In the genomic region with DNA sequence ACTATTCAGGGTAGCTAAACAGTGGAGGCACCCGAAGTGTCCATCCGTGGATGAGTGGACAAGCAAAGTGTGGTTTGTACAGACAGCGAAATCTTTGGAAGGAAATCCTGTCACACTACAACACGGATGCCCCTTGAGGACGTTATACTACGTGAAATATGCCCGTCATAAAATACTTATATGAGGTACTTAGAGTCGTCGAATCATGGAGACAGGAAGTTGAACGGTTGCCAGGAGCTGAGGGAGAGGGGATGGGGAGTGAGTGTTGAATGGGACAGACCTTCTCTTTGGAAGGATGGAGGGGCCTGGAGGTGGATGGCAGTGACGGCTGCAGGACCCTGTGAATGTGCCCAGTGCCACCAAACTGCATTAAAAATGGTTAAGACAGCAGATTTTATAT, we compare ENCODE assay signal across 17 cellular contexts. TPM values are rescaled to one million over a fixed set of nuclear protein-coding genes. Genes with fewer than 3 reads are reported as not detected.
DNase-seq lines count a peak whose midpoint lies in the region; TF ChIP-seq lines count a peak whose summit lies in the region.
"Had no signal": no experiment of that assay in that cellular context is flagged by ENCODE, and none has a peak within 500 bp of the region (broad histone marks: within the 10 kb centered on the region; RNA-seq: fewer than 3 reads in every experiment).

No MANE protein-coding gene starts in this region.

- H3K9ac ChIP-seq in colonic mucosa (ENCODE audit: low read depth in 2 of 2, low read length in 2 of 2): no peak overlapping the region

- no peaks in the 10 kb centered on the region for H3K36me3 ChIP-seq in colonic mucosa

- peaks cover 11% of the 10 kb centered on the region for H3K36me3 Mint-ChIP-seq in activated naive CD8-positive, alpha-beta T cell
- peaks cover 26% of the 10 kb centered on the region for H3K36me3 Mint-ChIP-seq in activated naive CD8-positive, alpha-beta T cell treated with anti-CD3 and anti-CD28 coated beads for 36 hours
- H3K36me3 Mint-ChIP-seq in type B pancreatic cell (peaks cover 16% of the 10 kb centered on the region), immature natural killer cell (peaks cover 3 to 8% (median 7%) of the 10 kb centered on the region in 3 donors)

- H3K27ac ChIP-seq in colonic mucosa (peak overlapping the region; percentile 3), RWPE1 (no peak overlapping the region)
- H3K27ac ChIP-seq: HL-60 had no signal

- no peaks in the 10 kb centered on the region for H3K9me3 ChIP-seq in colonic mucosa

- H3K27me3 ChIP-seq in colonic mucosa: no peaks in the 10 kb centered on the region

- H3K4me1 ChIP-seq in colonic mucosa: peaks cover 7% of the 10 kb centered on the region

- H3K4me3 ChIP-seq in colonic mucosa: no peak overlapping the region

- DNase-seq in NCI-H1417 (lab: John Stamatoyannopoulos, UW) (peak in 2 of 3 experiments; percentile 45 to 80), NCI-H1417 treated with DMSO at 0.1 percent for 48 hours (lab: John Stamatoyannopoulos, UW) (no peak), colonic mucosa (peak; percentile 49), type B pancreatic cell (ENCODE audit: extremely low spot score, unreplicated experiment) (no peak), immature natural killer cell (no peak), RWPE1 (ENCODE audit: low spot score) (no peak)
- DNase-seq in activated naive CD8-positive, alpha-beta T cell treated with anti-CD3 and anti-CD28 coated beads for 36 hours: no peak
- DNase-seq: KBM-7, NCI-H1694 treated with DMSO at 0.1 percent for 48 hours had no signal

- TF ChIP-seq CTCF in colonic mucosa (IDR thresholded peaks at IDR 0.05): no peak
- TF ChIP-seq CTCF in type B pancreatic cell (conservative IDR thresholded peaks at IDR 0.05): no peak
- no peak for TF ChIP-seq CTCF in RWPE1 (conservative IDR thresholded peaks at IDR 0.05; ENCODE audit: low read depth)

- CTCF ChIA-PET in RWPE1 (lab: Yijun Ruan, JAX): no interaction called here

- H3K9me3 Mint-ChIP-seq in activated naive CD8-positive, alpha-beta T cell (ENCODE audit: low read depth): no peaks in the 10 kb centered on the region
- H3K9me3 Mint-ChIP-seq in activated naive CD8-positive, alpha-beta T cell treated with anti-CD3 and anti-CD28 coated beads for 36 hours: no peaks in the 10 kb centered on the region
- H3K9me3 Mint-ChIP-seq in type B pancreatic cell: peaks cover 4% of the 10 kb centered on the region
- H3K9me3 Mint-ChIP-seq in immature natural killer cell: no peaks in the 10 kb centered on the region

- intact Hi-C loops in colonic mucosa (cut with DNase I): no loop called here

- POLR2A ChIA-PET in RWPE1 (lab: Yijun Ruan, JAX; ENCODE audit: low non-redundant PET): no interaction called here

- H3K4me3 Mint-ChIP-seq in activated naive CD8-positive, alpha-beta T cell: peak overlapping the region; percentile 9
- H3K4me3 Mint-ChIP-seq in activated naive CD8-positive, alpha-beta T cell treated with anti-CD3 and anti-CD28 coated beads for 36 hours: no peak overlapping the region
- H3K4me3 Mint-ChIP-seq in type B pancreatic cell: no peak overlapping the region
- no peak overlapping the region for H3K4me3 Mint-ChIP-seq in immature natural killer cell
- H3K4me3 Mint-ChIP-seq: nephron had no signal

- H3K27me3 Mint-ChIP-seq in activated naive CD8-positive, alpha-beta T cell: no peaks in the 10 kb centered on the region
- H3K27me3 Mint-ChIP-seq in activated naive CD8-positive, alpha-beta T cell treated with anti-CD3 and anti-CD28 coated beads for 36 hours: peaks cover 3% of the 10 kb centered on the region
- H3K27me3 Mint-ChIP-seq in type B pancreatic cell (no peaks in the 10 kb centered on the region), immature natural killer cell (ENCODE audit: low read depth in 3 of 3) (peaks cover 0 to 4% (median 2%) of the 10 kb centered on the region in 3 donors)

- H3K4me1 Mint-ChIP-seq in activated naive CD8-positive, alpha-beta T cell (ENCODE audit: low read depth): peaks cover 25% of the 10 kb centered on the region
- peaks cover 20% of the 10 kb centered on the region for H3K4me1 Mint-ChIP-seq in activated naive CD8-positive, alpha-beta T cell treated with anti-CD3 and anti-CD28 coated beads for 36 hours
- H3K4me1 Mint-ChIP-seq in type B pancreatic cell (ENCODE audit: unreplicated experiment) (no peaks in the 10 kb centered on the region), immature natural killer cell (peaks cover 1 to 7% of the 10 kb centered on the region in 2 donors)

- H3K27ac Mint-ChIP-seq in activated naive CD8-positive, alpha-beta T cell: peak overlapping the region; percentile 0
- H3K27ac Mint-ChIP-seq in activated naive CD8-positive, alpha-beta T cell treated with anti-CD3 and anti-CD28 coated beads for 36 hours: no peak overlapping the region
- H3K27ac Mint-ChIP-seq in type B pancreatic cell (peak overlapping the region; percentile 8), immature natural killer cell (no peak overlapping the region)

RNA-seq across cellular contexts. Expression of a gene that starts 11.6 kb away (rescaled TPM):
- total RNA-seq in activated naive CD8-positive, alpha-beta T cell treated with anti-CD3 and anti-CD28 coated beads for 36 hours: not detected
- total RNA-seq in colonic mucosa (not detected), type B pancreatic cell (ENCODE audit: low replicate concordance) (2.0 and 26.7 TPM in 2 replicates)
- not detected for polyA plus RNA-seq in immature natural killer cell
- total RNA-seq: A172; activated CD8-positive, alpha-beta memory T cell treated with anti-CD3 and anti-CD28 coated beads for 36 hours; endothelial cell of umbilical vein; frontal cortex; lung microvascular endothelial cell had no signal

RNA-seq across cellular contexts. Expression of a gene that starts 20.6 kb away (rescaled TPM):
- total RNA-seq in activated naive CD8-positive, alpha-beta T cell treated with anti-CD3 and anti-CD28 coated beads for 36 hours: not detected
- total RNA-seq in colonic mucosa (under 1 TPM in 1 of 2 donors, not detected in 1; 0.10 TPM), type B pancreatic cell (ENCODE audit: low replicate concordance) (0.24 and 0.85 TPM in 2 replicates)
- polyA plus RNA-seq in immature natural killer cell: not detected
- total RNA-seq: A172, endothelial cell of umbilical vein, lung microvascular endothelial cell had no signal
- polyA plus RNA-seq: endothelial cell of umbilical vein had no signal

Comparison
In these comparisons a context has a peak if more than half of its experiments do, and no peak if none do; other contexts are left out.
1. DNase-seq: peak in NCI-H1417 (2 of 3) and colonic mucosa (single experiment); none in NCI-H1417 treated with DMSO at 0.1 percent for 48 hours (single experiment), activated naive CD8-positive, alpha-beta T cell treated with anti-CD3 and anti-CD28 coated beads for 36 hours (single experiment), type B pancreatic cell (single experiment), immature natural killer cell (0 of 3) and RWPE1 (single experiment).
2. H3K27ac Mint-ChIP-seq: peak in activated naive CD8-positive, alpha-beta T cell (single experiment) and type B pancreatic cell (single experiment); none in activated naive CD8-positive, alpha-beta T cell treated with anti-CD3 and anti-CD28 coated beads for 36 hours (single experiment) and immature natural killer cell (0 of 6).